In genomic region chr14:71492346-71492745, GRCh38 we compare ENCODE assay signal across 23 cellular contexts.
A peak's percentile ranks its signal among the peaks of the same experiment; 100 is the strongest.
DNase-seq lines count a peak whose midpoint lies in the region; TF ChIP-seq lines count a peak whose summit lies in the region.
"Had no signal": no experiment of that assay in that cellular context is flagged by ENCODE, and none has a peak within 500 bp of the region (broad histone marks: within the 10 kb centered on the region; RNA-seq: fewer than 3 reads in every experiment).

No MANE protein-coding gene starts in this region.

- no peak overlapping the region for H3K14ac ChIP-seq in mesenchymal stem cell (ENCODE audit: low read length in 2 of 2)

- H3K27ac ChIP-seq in cingulate gyrus (ENCODE audit: low read depth, low read length): peak overlapping the region; percentile 11
- H3K27ac ChIP-seq in mesenchymal stem cell (ENCODE audit: low read length, poor library complexity, severe bottlenecking): no peak overlapping the region
- H3K27ac ChIP-seq in smooth muscle cell (ENCODE audit: low read depth): peak overlapping the region; percentile 35
- H3K27ac ChIP-seq: gastrocnemius medialis, prostate gland, thoracic aorta, VCaP had no signal

- H3K9ac ChIP-seq in mesenchymal stem cell (ENCODE audit: low read length): no peak overlapping the region
- no peak overlapping the region for H3K9ac ChIP-seq in smooth muscle cell (ENCODE audit: low read depth)

- peaks cover 11% of the 10 kb centered on the region for H3K79me1 ChIP-seq in mesenchymal stem cell (replicated peaks; ENCODE audit: low read length, poor library complexity, severe bottlenecking)

- no peak overlapping the region for H2BK15ac ChIP-seq in mesenchymal stem cell (ENCODE audit: low read depth, poor library complexity, severe bottlenecking)

- TF ChIP-seq CTCF in smooth muscle cell (IDR thresholded peaks at IDR 0.05; ENCODE audit: borderline replicate concordance, insufficient read depth, poor library complexity, severe bottlenecking): no peak

- H3K23ac ChIP-seq in mesenchymal stem cell (ENCODE audit: low read length in 2 of 2): no peak overlapping the region

- H2AK5ac ChIP-seq in mesenchymal stem cell (ENCODE audit: low read length, severe bottlenecking): no peak overlapping the region

- no peak overlapping the region for H3K4me2 ChIP-seq in mesenchymal stem cell (ENCODE audit: low read length, poor library complexity, severe bottlenecking)
- H3K4me2 ChIP-seq in smooth muscle cell: peak overlapping the region; percentile 34

- no peak overlapping the region for H2BK12ac ChIP-seq in mesenchymal stem cell (ENCODE audit: low read length in 2 of 2)

- no peaks in the 10 kb centered on the region for H3K36me3 ChIP-seq in mesenchymal stem cell (ENCODE audit: control insufficient read depth in 1 of 2, insufficient read depth in 2 of 2, low read depth in 1 of 2, low read length in 2 of 2)
- no peaks in the 10 kb centered on the region for H3K36me3 ChIP-seq in smooth muscle cell (ENCODE audit: low read depth)
- H3K36me3 ChIP-seq: gastrocnemius medialis, prostate gland, spleen, thoracic aorta had no signal

- peaks cover 75% of the 10 kb centered on the region for H3K79me2 ChIP-seq in smooth muscle cell (ENCODE audit: low read depth)

- H3K18ac ChIP-seq in mesenchymal stem cell (ENCODE audit: low read depth in 1 of 2, low read length in 2 of 2): no peak overlapping the region

- H3K27me3 ChIP-seq in mesenchymal stem cell (ENCODE audit: control insufficient read depth in 1 of 2, insufficient read depth in 1 of 2, low read length in 2 of 2) (no peaks in the 10 kb centered on the region), smooth muscle cell (ENCODE audit: low read depth) (no peaks in the 10 kb centered on the region)
- H3K27me3 ChIP-seq: gastrocnemius medialis, spleen had no signal

- H3K4me1 ChIP-seq in mesenchymal stem cell (ENCODE audit: control insufficient read depth, insufficient read depth, low read depth, low read length) (no peaks in the 10 kb centered on the region), smooth muscle cell (ENCODE audit: low read depth) (peaks cover 11% of the 10 kb centered on the region)
- H3K4me1 ChIP-seq: gastrocnemius medialis, prostate gland had no signal

- WGBS in mesenchymal stem cell: 44% methylated on average over 5 of the region's 5 CpGs
- WGBS in smooth muscle cell (ENCODE audit: low lambda C conversion rate): 69% methylated on average over 5 of the region's 5 CpGs

- in situ Hi-C loops in ACHN (cut with HindIII; ENCODE audit: low pct_ligation_motif_present, low pct_unique_long_range_greater_than_20kb, low sequenced_read_pairs): no loop called here

- H4K20me1 ChIP-seq in smooth muscle cell (ENCODE audit: low read depth): peaks cover 53% of the 10 kb centered on the region

- no peak overlapping the region for H2BK5ac ChIP-seq in mesenchymal stem cell (ENCODE audit: low read depth, low read length, poor library complexity, severe bottlenecking)

- H4K91ac ChIP-seq in mesenchymal stem cell (ENCODE audit: low read length): no peak overlapping the region

- DNase-seq in NCI-H446 treated with DMSO at 0.1 percent for 48 hours (lab: John Stamatoyannopoulos, UW): peak; percentile 39
- peak; percentile 62 for DNase-seq in mesenchymal stem cell
- no peak for DNase-seq in smooth muscle cell (lab: John Stamatoyannopoulos, UW; ENCODE audit: unreplicated experiment)
- no peak for DNase-seq in AG08395 (ENCODE audit: low spot score)
- no peak for DNase-seq in ACHN
- no peak for DNase-seq in activated CD4-positive, CD25-positive, alpha-beta regulatory T cell treated with anti-CD3 and anti-CD28 coated beads, Interleukin-2, amount 50 U/mL, for 72 hours
- DNase-seq: activated CD4-positive, alpha-beta T cell treated with anti-CD3 and anti-CD28 coated beads, Interleukin-2, amount 10 ng/mL, durations not matched to agents 7 days and 5 days; cerebellar nuclear complex; effector CD8-positive, alpha-beta T cell; gastrocnemius medialis; islet precursor cell; NCI-H1105 treated with DMSO at 0.1 percent for 48 hours; NCI-H2081; NCI-H226; OCI-M1; Right ventricle myocardium superior; spleen; stimulated activated CD4-positive, alpha-beta T cell treated with anti-CD3 and anti-CD28 coated beads, Interleukin-4, amount 100 ng/mL, for 1 hour; stimulated activated naive CD4-positive, alpha-beta T cell treated with Interleukin-2 at 50 U/mL for 16 hours had no signal

- H3K4me3 ChIP-seq in mesenchymal stem cell (ENCODE audit: insufficient read depth in 1 of 2, low read depth in 1 of 2, low read length in 2 of 2): no peak overlapping the region
- no peak overlapping the region for H3K4me3 ChIP-seq in smooth muscle cell
- H3K4me3 ChIP-seq: gastrocnemius medialis, prostate gland, spleen, thoracic aorta had no signal

- H3K9me3 ChIP-seq in mesenchymal stem cell (ENCODE audit: control insufficient read depth, low read length): peaks cover 10% of the 10 kb centered on the region
- H3K9me3 ChIP-seq in smooth muscle cell (replicated peaks; ENCODE audit: low read depth): no peaks in the 10 kb centered on the region
- H3K9me3 ChIP-seq: gastrocnemius medialis, prostate gland, thoracic aorta had no signal

- H4K8ac ChIP-seq in mesenchymal stem cell (ENCODE audit: low read length): no peak overlapping the region

- no peak overlapping the region for H3K4ac ChIP-seq in mesenchymal stem cell (ENCODE audit: low read depth in 1 of 2, low read length in 2 of 2)

- no peak overlapping the region for H2BK120ac ChIP-seq in mesenchymal stem cell (ENCODE audit: low read depth, low read length)

- H2AFZ ChIP-seq in mesenchymal stem cell (ENCODE audit: low read depth, low read length): no peak overlapping the region
- H2AFZ ChIP-seq in smooth muscle cell (ENCODE audit: low read depth): no peak overlapping the region

- no peaks in the 10 kb centered on the region for H3F3A ChIP-seq in smooth muscle cell (ENCODE audit: low read depth)

Comparison
In these comparisons a context has a peak if more than half of its experiments do, and no peak if none do; other contexts are left out.
1. DNase-seq: peak in NCI-H446 treated with DMSO at 0.1 percent for 48 hours (single experiment) and mesenchymal stem cell (single experiment); none in smooth muscle cell (single experiment), AG08395 (single experiment), ACHN (single experiment) and activated CD4-positive, CD25-positive, alpha-beta regulatory T cell treated with anti-CD3 and anti-CD28 coated beads, Interleukin-2, amount 50 U/mL, for 72 hours (single experiment).